8 cellular contexts compared by ENCODE assay signal in genomic region chr10:132836832-132837540, GRCh38. TPM values are rescaled to one million over a fixed set of nuclear protein-coding genes. Genes with fewer than 3 reads are reported as not detected.
A peak's percentile ranks its signal among the peaks of the same experiment; 100 is the strongest.
DNase-seq lines count a peak whose midpoint lies in the region; ATAC-seq and TF ChIP-seq lines count a peak whose summit lies in the region.

No MANE protein-coding gene starts in this region.

- peak; percentile 76 for TF ChIP-seq CTCF in AG04449 (IDR thresholded peaks at IDR 0.05; ENCODE audit: insufficient read depth, low read length, missing control alignments)
- peak; percentile 88 for TF ChIP-seq CTCF in GM12873 (IDR thresholded peaks at IDR 0.05; ENCODE audit: insufficient read depth, low read depth, low read length, missing control alignments)
- peak; percentile 98 to 100 for TF ChIP-seq CTCF in brain (conservative IDR thresholded peaks at IDR 0.05)

- peaks cover 5% of the 10 kb centered on the region for H3K4me1 Mint-ChIP-seq in brain

- peaks cover 0 to 9% (median 2%) of the 10 kb centered on the region in 5 experiments for H3K9me3 Mint-ChIP-seq in brain

- ATAC-seq in GM18498 (IDR thresholded peaks at IDR 0.05; ENCODE audit: unreplicated experiment) (no peak), HG03565 (IDR thresholded peaks at IDR 0.05; ENCODE audit: unreplicated experiment) (no peak)

- H3K4me3 Mint-ChIP-seq in brain = no peak overlapping the region

- H3K27me3 Mint-ChIP-seq in brain = peaks cover 30% of the 10 kb centered on the region

- POLR2A ChIA-PET in AG04449 (lab: Yijun Ruan, JAX) = no interaction called here

- no peak for DNase-seq in AG04449 (ENCODE audit: low read depth, low spot score)
- DNase-seq in SK-MEL-5 (ENCODE audit: low read depth, low spot score) = peak; percentile 7
- DNase-seq in islet precursor cell = peak; percentile 56
- peak in 3 of 4 experiments; percentile 10 to 21 (median 18) for DNase-seq in stimulated activated CD4-positive, alpha-beta T cell treated with anti-CD3 and anti-CD28 coated beads, Interleukin-1b, Interleukin-23, amount 100 ng/mL, for 24 hours (ENCODE audit: low read depth in 4 of 4, low spot score in 1 of 4)

- peak overlapping the region in 2 of 5 experiments; percentile 35 to 75 for H3K27ac Mint-ChIP-seq in brain

- H3K4me3 ChIP-seq in AG04449 (ENCODE audit: low read depth, low read length) = no peak overlapping the region

- in situ Hi-C loops in SK-MEL-5 (cut with HindIII; ENCODE audit: low pct_unique_long_range_greater_than_20kb, low sequenced_read_pairs) = no loop called here

- no peaks in the 10 kb centered on the region for H3K36me3 Mint-ChIP-seq in brain

- CTCF ChIA-PET in AG04449 (lab: Yijun Ruan, JAX) = no interaction called here

RNA-seq across cellular contexts. Expression of gene NKX6-2, which starts 51.0 kb away (rescaled TPM):
- not detected in 2 replicates for total RNA-seq in SK-MEL-5 (2014; rRNA removed; shearing (Covaris generic))
- not detected in 2 replicates for polyA plus RNA-seq in SK-MEL-5 (2015; cell fraction: cytosol; rRNA removed)
- not detected in 2 replicates for polyA plus RNA-seq in SK-MEL-5 (2015; cell fraction: nucleus; rRNA removed)
- polyA plus RNA-seq in brain (ENCODE audit: insufficient read depth, low read depth, low replicate concordance) = 37.4 TPM
